In the genomic region with DNA sequence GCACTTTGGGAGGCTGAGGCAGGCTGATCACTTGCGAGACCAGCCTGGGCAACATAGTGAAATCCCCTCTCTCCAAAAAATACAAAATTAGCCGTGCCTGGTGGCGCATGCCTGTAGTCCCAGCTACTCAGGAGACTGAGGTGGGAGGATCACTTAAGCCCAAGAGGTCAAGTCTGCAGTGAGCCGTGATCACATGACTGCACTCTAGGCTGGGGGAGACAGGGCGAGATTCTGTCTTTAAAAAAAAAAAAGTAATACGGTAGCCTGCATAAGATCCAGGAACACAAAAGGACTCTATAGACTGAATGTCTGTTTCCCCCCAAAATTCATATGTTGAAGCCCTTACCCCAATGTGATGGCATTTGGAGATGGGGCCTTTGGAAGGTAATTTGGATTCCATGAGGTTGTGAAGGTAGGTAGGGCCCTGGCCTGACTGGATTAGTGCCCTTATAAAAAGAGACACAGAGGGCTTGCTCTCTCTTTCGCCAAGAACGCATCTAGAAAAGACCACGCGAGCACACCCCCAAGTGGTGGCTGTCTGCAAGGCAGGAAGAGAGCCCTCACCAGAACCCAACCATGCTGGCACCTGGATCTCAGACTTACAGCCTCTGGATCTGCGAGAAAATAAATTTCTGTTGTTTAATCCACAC, we compare ENCODE assay signal across 10 cellular contexts. TPM values are rescaled to one million over a fixed set of nuclear protein-coding genes. Genes with fewer than 3 reads are reported as not detected.
DNase-seq lines count a peak whose midpoint lies in the region; ATAC-seq and TF ChIP-seq lines count a peak whose summit lies in the region.
"Had no signal": no experiment of that assay in that cellular context is flagged by ENCODE, and none has a peak within 500 bp of the region (broad histone marks: within the 10 kb centered on the region; RNA-seq: fewer than 3 reads in every experiment).

No MANE protein-coding gene starts in this region.

- no peaks in the 10 kb centered on the region for H3K36me3 Mint-ChIP-seq in activated CD4-positive, alpha-beta T cell treated with anti-CD3 and anti-CD28 coated beads, Interleukin-2, amount 10 ng/mL, durations not matched to agents 7 days and 5 days (ENCODE audit: low read depth)
- H3K36me3 Mint-ChIP-seq in activated CD8-positive, alpha-beta T cell treated with anti-CD3 and anti-CD28 coated beads for 36 hours (ENCODE audit: low read depth): no peaks in the 10 kb centered on the region
- H3K36me3 Mint-ChIP-seq in osteocyte (ENCODE audit: unreplicated experiment): no peaks in the 10 kb centered on the region
- H3K36me3 Mint-ChIP-seq: CD4-positive, CD25-positive, alpha-beta regulatory T cell had no signal

- H3K27ac Mint-ChIP-seq in activated CD4-positive, alpha-beta T cell treated with anti-CD3 and anti-CD28 coated beads, Interleukin-2, amount 10 ng/mL, durations not matched to agents 7 days and 5 days: no peak overlapping the region
- no peak overlapping the region for H3K27ac Mint-ChIP-seq in activated CD8-positive, alpha-beta T cell treated with anti-CD3 and anti-CD28 coated beads for 36 hours
- no peak overlapping the region for H3K27ac Mint-ChIP-seq in osteocyte (ENCODE audit: unreplicated experiment)
- H3K27ac Mint-ChIP-seq: CD4-positive, CD25-positive, alpha-beta regulatory T cell had no signal

- H3K27me3 Mint-ChIP-seq in activated CD4-positive, alpha-beta T cell treated with anti-CD3 and anti-CD28 coated beads, Interleukin-2, amount 10 ng/mL, durations not matched to agents 7 days and 5 days: peaks cover 15% of the 10 kb centered on the region
- H3K27me3 Mint-ChIP-seq in activated CD8-positive, alpha-beta T cell treated with anti-CD3 and anti-CD28 coated beads for 36 hours: peaks cover 3% of the 10 kb centered on the region
- no peaks in the 10 kb centered on the region for H3K27me3 Mint-ChIP-seq in osteocyte (ENCODE audit: unreplicated experiment)

- ATAC-seq in HG03521 (IDR thresholded peaks at IDR 0.05; ENCODE audit: unreplicated experiment): peak; percentile 66
- ATAC-seq in activated CD8-positive, alpha-beta T cell treated with anti-CD3 and anti-CD28 coated beads for 36 hours: peak; percentile 68
- ATAC-seq in GM19324 (IDR thresholded peaks at IDR 0.05; ENCODE audit: low FRiP score, unreplicated experiment): no peak
- no peak for ATAC-seq in HG02571 (IDR thresholded peaks at IDR 0.05; ENCODE audit: unreplicated experiment)
- no peak for ATAC-seq in omental fat pad (ENCODE audit: low FRiP score)

- DNase-seq in activated CD4-positive, alpha-beta T cell treated with anti-CD3 and anti-CD28 coated beads, Interleukin-2, amount 10 ng/mL, durations not matched to agents 7 days and 5 days: peak; percentile 14
- DNase-seq in activated CD4-positive, alpha-beta T cell treated with anti-CD3 and anti-CD28 coated beads for 4 hours: no peak
- peak; percentile 49 for DNase-seq in activated CD8-positive, alpha-beta T cell treated with anti-CD3 and anti-CD28 coated beads for 36 hours
- DNase-seq in osteocyte (ENCODE audit: extremely low spot score, unreplicated experiment): no peak
- no peak for DNase-seq in omental fat pad (ENCODE audit: low spot score)
- DNase-seq: activated CD8-positive, alpha-beta memory T cell treated with anti-CD3 and anti-CD28 coated beads, Interleukin-2, amount 50 U/mL, for 4 hours; CD4-positive, CD25-positive, alpha-beta regulatory T cell had no signal

- intact Hi-C loops in activated CD8-positive, alpha-beta T cell treated with anti-CD3 and anti-CD28 coated beads for 36 hours (cut with micrococcal nuclease): no loop called here

- no peaks in the 10 kb centered on the region for H3K4me1 Mint-ChIP-seq in activated CD4-positive, alpha-beta T cell treated with anti-CD3 and anti-CD28 coated beads, Interleukin-2, amount 10 ng/mL, durations not matched to agents 7 days and 5 days
- H3K4me1 Mint-ChIP-seq in activated CD8-positive, alpha-beta T cell treated with anti-CD3 and anti-CD28 coated beads for 36 hours (ENCODE audit: low read depth): no peaks in the 10 kb centered on the region
- peaks cover 53% of the 10 kb centered on the region for H3K4me1 Mint-ChIP-seq in osteocyte (ENCODE audit: unreplicated experiment)
- H3K4me1 Mint-ChIP-seq: CD4-positive, CD25-positive, alpha-beta regulatory T cell had no signal

- CTCF ChIA-PET in activated CD4-positive, alpha-beta T cell treated with anti-CD3 and anti-CD28 coated beads, Interleukin-2, amount 10 ng/mL, durations not matched to agents 7 days and 5 days (lab: Charles Lee): no interaction called here
- CTCF ChIA-PET in activated CD8-positive, alpha-beta T cell treated with anti-CD3 and anti-CD28 coated beads for 36 hours (lab: Charles Lee): interaction anchor here (1.1 kb wide), 1 partner anchor 19 kb away, joined by 3 read pairs; no protein-coding TSS in a partner anchor

- H3K9me3 Mint-ChIP-seq in activated CD4-positive, alpha-beta T cell treated with anti-CD3 and anti-CD28 coated beads, Interleukin-2, amount 10 ng/mL, durations not matched to agents 7 days and 5 days: no peaks in the 10 kb centered on the region
- no peaks in the 10 kb centered on the region for H3K9me3 Mint-ChIP-seq in activated CD8-positive, alpha-beta T cell treated with anti-CD3 and anti-CD28 coated beads for 36 hours
- no peaks in the 10 kb centered on the region for H3K9me3 Mint-ChIP-seq in osteocyte (ENCODE audit: unreplicated experiment)
- H3K9me3 Mint-ChIP-seq: CD4-positive, CD25-positive, alpha-beta regulatory T cell had no signal

- H3K4me3 Mint-ChIP-seq in activated CD4-positive, alpha-beta T cell treated with anti-CD3 and anti-CD28 coated beads, Interleukin-2, amount 10 ng/mL, durations not matched to agents 7 days and 5 days: no peak overlapping the region
- no peak overlapping the region for H3K4me3 Mint-ChIP-seq in activated CD8-positive, alpha-beta T cell treated with anti-CD3 and anti-CD28 coated beads for 36 hours
- H3K4me3 Mint-ChIP-seq in osteocyte (ENCODE audit: unreplicated experiment): no peak overlapping the region
- H3K4me3 Mint-ChIP-seq: CD4-positive, CD25-positive, alpha-beta regulatory T cell had no signal

- POLR2A ChIA-PET in activated CD4-positive, alpha-beta T cell treated with anti-CD3 and anti-CD28 coated beads, Interleukin-2, amount 10 ng/mL, durations not matched to agents 7 days and 5 days (lab: Charles Lee): no interaction called here
- POLR2A ChIA-PET in activated CD8-positive, alpha-beta T cell treated with anti-CD3 and anti-CD28 coated beads for 36 hours (lab: Charles Lee): interaction anchor here (0.7 kb wide), 1 partner anchor 499 kb away, joined by 4 read pairs; no protein-coding TSS in a partner anchor

- peak; percentile 24 for TF ChIP-seq CTCF in activated CD8-positive, alpha-beta T cell treated with anti-CD3 and anti-CD28 coated beads for 36 hours (IDR thresholded peaks at IDR 0.05)
- TF ChIP-seq CTCF in osteocyte (IDR thresholded peaks at IDR 0.05) (peak; percentile 26), omental fat pad (IDR thresholded peaks at IDR 0.05) (no peak)

RNA-seq across cellular contexts. Expression of a gene that starts 17.0 kb away (rescaled TPM):
- total RNA-seq in activated CD4-positive, alpha-beta T cell treated with anti-CD3 and anti-CD28 coated beads, Interleukin-2, amount 10 ng/mL, durations not matched to agents 7 days and 5 days: 10 to 100 TPM in 1 of 2 experiments, 1 to 10 TPM in 1; 8.8 to 10.6 TPM
- 1 to 10 TPM; 2.9 to 3.0 TPM for total RNA-seq in activated CD8-positive, alpha-beta T cell treated with anti-CD3 and anti-CD28 coated beads for 36 hours
- total RNA-seq in osteocyte: 94.7 and 101 TPM in 2 replicates
- 10 to 100 TPM in 1 of 4 donors, 1 to 10 TPM in 3; 5.7 to 12.6 (median 7.4) TPM for total RNA-seq in omental fat pad

Comparison
In these comparisons a context has a peak if more than half of its experiments do, and no peak if none do; other contexts are left out.
1. DNase-seq: peak in activated CD4-positive, alpha-beta T cell treated with anti-CD3 and anti-CD28 coated beads, Interleukin-2, amount 10 ng/mL, durations not matched to agents 7 days and 5 days (single experiment) and activated CD8-positive, alpha-beta T cell treated with anti-CD3 and anti-CD28 coated beads for 36 hours (single experiment); none in activated CD4-positive, alpha-beta T cell treated with anti-CD3 and anti-CD28 coated beads for 4 hours (0 of 2), osteocyte (single experiment) and omental fat pad (single experiment).
2. ATAC-seq: peak in HG03521 (single experiment) and activated CD8-positive, alpha-beta T cell treated with anti-CD3 and anti-CD28 coated beads for 36 hours (single experiment); none in GM19324 (single experiment), HG02571 (single experiment) and omental fat pad (single experiment).
3. CTCF ChIP-seq: peak in activated CD8-positive, alpha-beta T cell treated with anti-CD3 and anti-CD28 coated beads for 36 hours (single experiment) and osteocyte (single experiment); none in omental fat pad (0 of 3).